31 cellular contexts compared by ENCODE assay signal in genomic region chr17:52128721-52129120, GRCh38. TPM values are rescaled to one million over a fixed set of nuclear protein-coding genes. Genes with fewer than 3 reads are reported as not detected.
"Had no signal": no experiment of that assay in that cellular context is flagged by ENCODE, and none has a peak within 500 bp of the region (broad histone marks: within the 10 kb centered on the region; RNA-seq: fewer than 3 reads in every experiment).

No MANE protein-coding gene starts in this region.

- H3K4me3 ChIP-seq: MG63, PC-9, SJCRH30 had no signal

- H3K4me2 ChIP-seq: PC-9, SK-N-SH had no signal

- H3K4me1 ChIP-seq: SJCRH30 had no signal

- ATAC-seq: activated CD8-positive, alpha-beta T cell treated with anti-CD3 and anti-CD28 coated beads for 36 hours; activated T-cell treated with anti-CD3 and anti-CD28 coated beads, Interleukin-2, amount 50 U/mL, for 72 hours; activated T-helper 17 cell treated with anti-CD3 and anti-CD28 coated beads, Interleukin-2, amount 50 U/mL, for 72 hours had no signal

- H3K27ac ChIP-seq: brain microvascular endothelial cell, PC-9, SJCRH30 had no signal

- H3K9ac ChIP-seq: SK-N-SH had no signal

- DNase-seq: activated CD4-positive, alpha-beta T cell treated with anti-CD3 and anti-CD28 coated beads, Interleukin-2, amount 10 ng/mL, durations not matched to agents 24 days and 14 days; activated CD4-positive, alpha-beta T cell treated with anti-CD3 and anti-CD28 coated beads, Interleukin-2, amount 50 U/mL, for 4 hours; activated CD8-positive, alpha-beta T cell treated with anti-CD3 and anti-CD28 coated beads for 36 hours; activated effector memory CD4-positive, alpha-beta T cell treated with anti-CD3 and anti-CD28 coated beads, Interleukin-2, amount 50 U/mL, for 16 hours; activated naive CD4-positive, alpha-beta T cell; activated naive CD4-positive, alpha-beta T cell treated with anti-CD3 and anti-CD28 coated beads, Interleukin-2, amount 50 U/mL, for 16 hours; activated naive CD8-positive, alpha-beta T cell treated with anti-CD3 and anti-CD28 coated beads for 36 hours; activated T-cell treated with anti-CD3 and anti-CD28 coated beads, Interleukin-2, amount 50 U/mL, for 1 hour; activated T-cell treated with anti-CD3 and anti-CD28 coated beads, Interleukin-2, amount 50 U/mL, for 72 hours; amniotic stem cell; aorta; brain microvascular endothelial cell; Kasumi-1; MG63; NCI-H1092; NCI-H1436 treated with DMSO at 0.1 percent for 48 hours; NCI-H1694 treated with DMSO at 0.1 percent for 48 hours; NCI-H2029; NCI-H345; NCI-H524 treated with DMSO at 0.1 percent for 48 hours; PC-9; SHP77; SJCRH30; SK-N-SH had no signal

- FAIRE-seq: RCC 7860, TTC549 had no signal

- H3K36me3 ChIP-seq: brain microvascular endothelial cell, MG63, SJCRH30 had no signal

- H2AFZ ChIP-seq: PC-9 had no signal

- H3K9me3 ChIP-seq: MG63, SJCRH30, SK-N-SH had no signal

- H3K27me3 ChIP-seq: brain microvascular endothelial cell, MG63, SJCRH30 had no signal

RNA-seq across cellular contexts. Expression of gene CA10, which starts 29.8 kb away (rescaled TPM):
- total RNA-seq: activated CD4-positive, alpha-beta T cell treated with anti-CD3 and anti-CD28 coated beads, Interleukin-2, amount 10 ng/mL, durations not matched to agents 24 days and 14 days; activated CD8-positive, alpha-beta memory T cell treated with anti-CD3 and anti-CD28 coated beads for 36 hours; activated CD8-positive, alpha-beta T cell treated with anti-CD3 and anti-CD28 coated beads for 36 hours; activated naive CD8-positive, alpha-beta T cell treated with anti-CD3 and anti-CD28 coated beads for 36 hours; activated T-cell treated with anti-CD3 and anti-CD28 coated beads, Interleukin-2, amount 50 U/mL, for 72 hours; aorta; cardiac septum; NCI-H460; OCI-LY7; PC-9; SJCRH30 had no signal
- polyA plus RNA-seq: aorta, SK-N-SH had no signal
